In genomic region chr12:71594214-71594948, GRCh38 we compare ENCODE assay signal across 11 cellular contexts.
DNase-seq lines count a peak whose midpoint lies in the region; ATAC-seq and TF ChIP-seq lines count a peak whose summit lies in the region.
"Had no signal": no experiment of that assay in that cellular context is flagged by ENCODE, and none has a peak within 500 bp of the region (broad histone marks: within the 10 kb centered on the region; RNA-seq: fewer than 3 reads in every experiment).

No MANE protein-coding gene starts in this region.

- H3K27me3 ChIP-seq in A673 (replicated peaks; ENCODE audit: insufficient read depth, low read depth, low read length, poor library complexity) (no peaks in the 10 kb centered on the region), thyroid gland (no peaks in the 10 kb centered on the region)

- no peak for TF ChIP-seq CTCF in A673 (conservative IDR thresholded peaks at IDR 0.05; ENCODE audit: low read depth, low read length)
- TF ChIP-seq CTCF in HEK293 (tag by site-specific recombination; IDR thresholded peaks at IDR 0.05): no peak
- TF ChIP-seq CTCF in fibroblast of the aortic adventitia (IDR thresholded peaks at IDR 0.05; ENCODE audit: insufficient read depth, low read length): no peak
- TF ChIP-seq CTCF in GM20000 (IDR thresholded peaks at IDR 0.05; ENCODE audit: extremely low read depth, missing control alignments): no peak
- no peak for TF ChIP-seq CTCF in thyroid gland (IDR thresholded peaks at IDR 0.05)

- H3K4me3 ChIP-seq in A673 (ENCODE audit: low read depth, low read length, poor library complexity, severe bottlenecking) (no peak overlapping the region), HEK293 (ENCODE audit: low read depth, low read length) (no peak overlapping the region), fibroblast of the aortic adventitia (ENCODE audit: low read depth, low read length) (peak overlapping the region; percentile 29), thyroid gland (replicated peaks in 1 of 3) (no peak overlapping the region)
- H3K4me3 ChIP-seq: adrenal gland had no signal

- ATAC-seq in GM19455 (IDR thresholded peaks at IDR 0.05; ENCODE audit: unreplicated experiment) (no peak), GM18868 (IDR thresholded peaks at IDR 0.05; ENCODE audit: unreplicated experiment) (no peak)
- ATAC-seq: left lobe of liver had no signal

- DNase-seq in A673 (ENCODE audit: low spot score): peak; percentile 43
- DNase-seq in SHP77 (lab: John Stamatoyannopoulos, UW): peak; percentile 5 to 7
- DNase-seq in fibroblast of the aortic adventitia (ENCODE audit: low read depth): peak; percentile 51
- DNase-seq in GM20000 (ENCODE audit: low spot score): no peak
- DNase-seq in thyroid gland: no peak
- DNase-seq: adrenal gland, GDM1 had no signal

- no peaks in the 10 kb centered on the region for H3K36me3 ChIP-seq in A673 (ENCODE audit: insufficient read depth, low read length, poor library complexity, severe bottlenecking)
- no peaks in the 10 kb centered on the region for H3K36me3 ChIP-seq in HEK293 (ENCODE audit: control insufficient read depth in 2 of 2, insufficient read depth in 1 of 2, low read length in 2 of 2)
- no peaks in the 10 kb centered on the region for H3K36me3 ChIP-seq in thyroid gland
- H3K36me3 ChIP-seq: adrenal gland had no signal

- no peaks in the 10 kb centered on the region for H3K9me3 ChIP-seq in A673 (ENCODE audit: low read depth, low read length, poor library complexity, severe bottlenecking)
- no peaks in the 10 kb centered on the region; the same call in 1 of the 2 replicates for H3K9me3 ChIP-seq in HEK293 (ENCODE audit: control insufficient read depth, insufficient read depth, low read depth, low read length)
- H3K9me3 ChIP-seq in thyroid gland: no peaks in the 10 kb centered on the region
- H3K9me3 ChIP-seq: adrenal gland had no signal

- H3K4me1 ChIP-seq in A673 (ENCODE audit: insufficient read depth, low read length, poor library complexity, severe bottlenecking): no peaks in the 10 kb centered on the region
- peaks cover 2% of the 10 kb centered on the region; the same call in 1 of the 2 replicates for H3K4me1 ChIP-seq in HEK293 (ENCODE audit: control insufficient read depth, insufficient read depth, low read length)
- no peaks in the 10 kb centered on the region for H3K4me1 ChIP-seq in thyroid gland
- H3K4me1 ChIP-seq: adrenal gland had no signal

- TF ChIP-seq POLR2A in thyroid gland (IDR thresholded peaks at IDR 0.05): no peak

- H3K27ac ChIP-seq in A673 (ENCODE audit: low read depth, low read length, poor library complexity, severe bottlenecking): no peak overlapping the region
- H3K27ac ChIP-seq in HEK293 (ENCODE audit: extremely low read depth, low read depth, low read length): no peak overlapping the region
- no peak overlapping the region for H3K27ac ChIP-seq in thyroid gland
- H3K27ac ChIP-seq: adrenal gland had no signal

- no TSS peak for BruUV-seq in A673 (replicated peaks; lab: Mats Ljungman, UMichigan)

- POLR2A ChIA-PET in A673 (lab: Charles Lee; ENCODE audit: low non-redundant PET) (no interaction called here), HEK293 (lab: Yijun Ruan, JAX) (interaction anchor here (1.7 kb wide), 1 partner anchor 69 kb away, joined by 8 read pairs; the partner anchor contains the start of genes THAP2 and ZFC3H1)

- intact Hi-C loops in A673 (cut with micrococcal nuclease; ENCODE audit: unreplicated experiment): no loop called here
- intact Hi-C loops in thyroid gland (cut with DNase I): no loop called here

- WGBS in thyroid gland, 2 donors: 47 to 57% methylated on average over 5 of the region's 5 CpGs

- CTCF ChIA-PET in A673 (lab: Charles Lee) (no interaction called here), HEK293 (lab: Yijun Ruan, JAX) (interaction anchor here (0.6 to 1.7 kb wide), 6 partner anchors 26 to 249 kb away, joined by 3 to 9 read pairs (median 6); no protein-coding TSS in a partner anchor)

TF ChIP-seq in HEK293, 187 proteins besides CTCF, POLR2A, EP300 and RAD21 (continues in another document):
- TF ChIP-seq ZNF555 (tag by site-specific recombination; conservative IDR thresholded peaks at IDR 0.05) (no peak), INSM2 (tag by site-specific recombination; IDR thresholded peaks at IDR 0.05) (no peak), ZNF48 (tag by site-specific recombination; IDR thresholded peaks at IDR 0.05) (no peak), HIC1 (tag by site-specific recombination; IDR thresholded peaks at IDR 0.05) (no peak), ZNF114 (tag by site-specific recombination; IDR thresholded peaks at IDR 0.05) (no peak), SETDB1 (IDR thresholded peaks at IDR 0.05; ENCODE audit: insufficient read length, low read length) (no peak), ZBTB7A (tag by site-specific recombination; IDR thresholded peaks at IDR 0.05; ENCODE audit: low read depth) (no peak), ZNF747 (tag by site-specific recombination; IDR thresholded peaks at IDR 0.05) (no peak), ZNF37A (tag by site-specific recombination; IDR thresholded peaks at IDR 0.05) (peak; percentile 55; the same call in 1 of the 2 replicates), OVOL3 (tag by site-specific recombination; IDR thresholded peaks at IDR 0.05) (no peak), ZFHX2 (tag by site-specific recombination; conservative IDR thresholded peaks at IDR 0.05) (no peak), SCRT2 (tag by site-specific recombination; IDR thresholded peaks at IDR 0.05) (no peak), ZNF202 (tag by site-specific recombination; IDR thresholded peaks at IDR 0.05; ENCODE audit: borderline replicate concordance) (no peak), ZNF366 (tag by site-specific recombination; conservative IDR thresholded peaks at IDR 0.05) (no peak), ZNF341 (tag by site-specific recombination; IDR thresholded peaks at IDR 0.05; ENCODE audit: low read depth) (peak; percentile 46; the same call in 1 of the 2 replicates), ZNF510 (tag by site-specific recombination; IDR thresholded peaks at IDR 0.05; ENCODE audit: insufficient replicate concordance) (no peak), ZBTB44 (tag by site-specific recombination; IDR thresholded peaks at IDR 0.05) (peak; percentile 30; the same call in 1 of the 2 replicates)

Comparison
In these comparisons a context has a peak if more than half of its experiments do, and no peak if none do; other contexts are left out.
1. DNase-seq: peak in A673 (single experiment), SHP77 (2 of 2) and fibroblast of the aortic adventitia (single experiment); none in GM20000 (single experiment) and thyroid gland (0 of 2).